9 cellular contexts compared by ENCODE assay signal in the genomic region with DNA sequence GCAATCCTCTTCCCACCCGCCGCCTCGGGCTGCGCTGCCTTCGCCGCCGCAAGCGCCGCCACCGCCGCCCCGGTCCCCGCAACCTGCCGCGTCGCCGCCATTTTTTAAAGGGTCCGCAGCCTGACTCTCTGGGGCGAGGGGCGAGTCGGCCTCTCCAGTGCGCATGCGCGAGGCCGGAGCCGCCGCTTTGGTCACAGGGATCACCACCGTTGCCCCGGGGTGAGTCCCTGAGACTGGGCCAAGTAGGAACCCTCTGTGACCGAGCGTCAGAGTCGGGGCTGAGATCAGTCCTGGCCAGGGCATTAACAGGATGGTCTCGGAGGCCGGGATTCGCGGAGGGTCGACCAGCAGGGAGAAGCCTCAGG. TPM values are rescaled to one million over a fixed set of nuclear protein-coding genes. Genes with fewer than 3 reads are reported as not detected.
A peak's percentile ranks its signal among the peaks of the same experiment; 100 is the strongest.
DNase-seq lines count a peak whose midpoint lies in the region; ATAC-seq, FAIRE-seq and TF ChIP-seq lines count a peak whose summit lies in the region.
"Had no signal": no experiment of that assay in that cellular context is flagged by ENCODE, and none has a peak within 500 bp of the region (broad histone marks: within the 10 kb centered on the region; RNA-seq: fewer than 3 reads in every experiment).

No MANE protein-coding gene starts in this region.

- no peak for TF ChIP-seq CTCF in D721Med (IDR thresholded peaks at IDR 0.05; ENCODE audit: insufficient read depth, missing control alignments)
- no peak for TF ChIP-seq CTCF in right atrium auricular region (IDR thresholded peaks at IDR 0.05)
- no peak for TF ChIP-seq CTCF in retinal pigment epithelial cell (conservative IDR thresholded peaks at IDR 0.05; ENCODE audit: low read depth, low read length)
- no peak for TF ChIP-seq CTCF in PC-3 (conservative IDR thresholded peaks at IDR 0.05; ENCODE audit: low read depth, low read length)

- H3K4me1 ChIP-seq in right atrium auricular region (peaks cover 0 to 13% of the 10 kb centered on the region in 2 donors), PC-3 (ENCODE audit: insufficient read depth, low read length) (no peaks in the 10 kb centered on the region)

- CTCF ChIA-PET in PC-3 (lab: Charles Lee) = no interaction called here

- H3K4me3 ChIP-seq in right atrium auricular region (peak overlapping the region; percentile 37 to 72), retinal pigment epithelial cell (ENCODE audit: low read length) (peak overlapping the region; percentile 42), PC-3 (ENCODE audit: low read length) (no peak overlapping the region)

- H3K9me3 ChIP-seq in right atrium auricular region = no peaks in the 10 kb centered on the region
- H3K9me3 ChIP-seq in PC-3 (ENCODE audit: low read length) = no peaks in the 10 kb centered on the region

- H3K27me3 ChIP-seq in right atrium auricular region (no peaks in the 10 kb centered on the region), PC-3 (ENCODE audit: low read length) (no peaks in the 10 kb centered on the region)

- no peaks in the 10 kb centered on the region for H3K9me2 ChIP-seq in PC-3 (replicated peaks; ENCODE audit: low read length)

- no peak for FAIRE-seq in D721Med (lab: Jason Lieb, UNC)

- intact Hi-C loops in PC-3 (cut with micrococcal nuclease) = no loop called here

- H2AFZ ChIP-seq in PC-3 (ENCODE audit: low read length) = no peak overlapping the region

- POLR2A ChIA-PET in PC-3 (lab: Charles Lee; ENCODE audit: unreplicated experiment) = no interaction called here

- H3K4me2 ChIP-seq in PC-3 (ENCODE audit: low read length) = no peak overlapping the region

- no peak overlapping the region for H3K9ac ChIP-seq in PC-3 (ENCODE audit: low read length)

- peak overlapping the region; percentile 10 for H3K27ac ChIP-seq in angular gyrus (ENCODE audit: low read depth, low read length)
- peak overlapping the region in 1 of 2 donors; percentile 59 for H3K27ac ChIP-seq in right atrium auricular region
- no peak overlapping the region for H3K27ac ChIP-seq in PC-3 (ENCODE audit: low read length)

- ATAC-seq in PC-3 = no peak
- ATAC-seq in GM21619 (IDR thresholded peaks at IDR 0.05; ENCODE audit: unreplicated experiment) = no peak
- no peak for ATAC-seq in HG03469 (IDR thresholded peaks at IDR 0.05; ENCODE audit: unreplicated experiment)
- ATAC-seq in HG02610 (IDR thresholded peaks at IDR 0.05; ENCODE audit: unreplicated experiment) = no peak

- no peaks in the 10 kb centered on the region for H3K79me2 ChIP-seq in PC-3 (ENCODE audit: low read length)

- H3K36me3 ChIP-seq in right atrium auricular region (no peaks in the 10 kb centered on the region), PC-3 (ENCODE audit: low read depth, low read length) (no peaks in the 10 kb centered on the region)

- no TSS peak for BruUV-seq in PC-3 (replicated peaks; lab: Mats Ljungman, UMichigan)

- no peaks in the 10 kb centered on the region for H4K20me1 ChIP-seq in PC-3 (ENCODE audit: low read length)

- H3F3A ChIP-seq in PC-3 (ENCODE audit: low read length, unreplicated experiment) = no peaks in the 10 kb centered on the region

- peak; percentile 65 for DNase-seq in D721Med (ENCODE audit: insufficient read length, low spot score)
- no peak for DNase-seq in right atrium auricular region (ENCODE audit: low spot score)
- no peak for DNase-seq in retinal pigment epithelial cell (ENCODE audit: low read depth)
- no peak for DNase-seq in PC-3
- DNase-seq: effector CD8-positive, alpha-beta T cell had no signal

RNA-seq across cellular contexts. Expression of a gene that starts 42.6 kb away (rescaled TPM):
- total RNA-seq in right atrium auricular region (10 to 100 TPM; 46.2 to 48.0 TPM), PC-3 (2014; rRNA removed) (78.4 and 83.1 TPM in 2 replicates)

RNA-seq across cellular contexts. Expression of a gene that starts 43.0 kb away (rescaled TPM):
- 1 to 10 TPM; 2.4 to 3.1 TPM for total RNA-seq in right atrium auricular region
- 3.0 and 3.1 TPM in 2 replicates for total RNA-seq in PC-3 (2014; rRNA removed)
